ENCODE assay signal across 1 cellular context in genomic region chr2:128179461-128179755, GRCh38.
TF ChIP-seq lines count a peak whose summit lies in the region.

No MANE protein-coding gene starts in this region.

TF ChIP-seq in IMR-90, 13 proteins besides CTCF, POLR2A, EP300 and RAD21 (continued from another document):
- no peak for TF ChIP-seq ELK1 (IDR thresholded peaks at IDR 0.05; ENCODE audit: borderline replicate concordance, low read depth, low read length)
- no peak for TF ChIP-seq FOS (IDR thresholded peaks at IDR 0.05; ENCODE audit: low read depth, low read length)
- TF ChIP-seq CEBPB (IDR thresholded peaks at IDR 0.05; ENCODE audit: low read depth, low read length), result no peak
- TF ChIP-seq USF2 (IDR thresholded peaks at IDR 0.05; ENCODE audit: low read depth, low read length), result no peak
- no peak for TF ChIP-seq BHLHE40 (IDR thresholded peaks at IDR 0.05; ENCODE audit: low read depth, low read length)
- no peak for TF ChIP-seq CHD1 (IDR thresholded peaks at IDR 0.05; ENCODE audit: low read depth, low read length)
